ENCODE assay signal across 12 cellular contexts in genomic region chr9:36218411-36218901, GRCh38. TPM values are rescaled to one million over a fixed set of nuclear protein-coding genes. Genes with fewer than 3 reads are reported as not detected.
DNase-seq lines count a peak whose midpoint lies in the region; ATAC-seq and TF ChIP-seq lines count a peak whose summit lies in the region.
"Had no signal": no experiment of that assay in that cellular context is flagged by ENCODE, and none has a peak within 500 bp of the region (broad histone marks: within the 10 kb centered on the region; RNA-seq: fewer than 3 reads in every experiment).

No MANE protein-coding gene starts in this region.

- peak overlapping the region; percentile 23 for H3K27ac Mint-ChIP-seq in Calu3 (ENCODE audit: unreplicated experiment)
- peak overlapping the region; percentile 79 for H3K27ac Mint-ChIP-seq in activated naive CD8-positive, alpha-beta T cell treated with anti-CD3 and anti-CD28 coated beads, Interleukin-2, amount 10 ng/mL, durations not matched to agents 7 days and 5 days
- peak overlapping the region; percentile 36 for H3K27ac Mint-ChIP-seq in neural crest cell (ENCODE audit: unreplicated experiment)

- DNase-seq in Calu3 (no peak), KG1 (lab: John Stamatoyannopoulos, UW) (peak; percentile 15), neural crest cell (ENCODE audit: low read depth, low spot score) (no peak)
- peak; percentile 47 for DNase-seq in activated naive CD8-positive, alpha-beta T cell treated with anti-CD3 and anti-CD28 coated beads, Interleukin-2, amount 10 ng/mL, durations not matched to agents 7 days and 5 days
- DNase-seq: colonic mucosa, MM.1S, NCI-H510A, RPMI8226 had no signal

- POLR2A ChIA-PET in activated naive CD8-positive, alpha-beta T cell treated with anti-CD3 and anti-CD28 coated beads, Interleukin-2, amount 10 ng/mL, durations not matched to agents 7 days and 5 days (lab: Charles Lee): interaction anchor here (0.9 to 2.8 kb wide), 2 partner anchors 28 to 40 kb away, joined by 3 to 16 read pairs; partner anchors contain the start of genes CLTA and GNE

- no peaks in the 10 kb centered on the region for H3K4me1 Mint-ChIP-seq in Calu3 (ENCODE audit: low read depth, unreplicated experiment)
- H3K4me1 Mint-ChIP-seq in activated naive CD8-positive, alpha-beta T cell treated with anti-CD3 and anti-CD28 coated beads, Interleukin-2, amount 10 ng/mL, durations not matched to agents 7 days and 5 days: peaks cover 38% of the 10 kb centered on the region
- H3K4me1 Mint-ChIP-seq in neural crest cell: no peaks in the 10 kb centered on the region

- intact Hi-C loops in Calu3 (cut with micrococcal nuclease; ENCODE audit: unreplicated experiment): no loop called here

- no TSS peak for BruUV-seq in Calu3 (replicated peaks; lab: Mats Ljungman, UMichigan)

- H3K36me3 Mint-ChIP-seq in Calu3 (ENCODE audit: insufficient read depth, unreplicated experiment) (peaks cover 43% of the 10 kb centered on the region), neural crest cell (ENCODE audit: low read depth) (peaks cover 28% of the 10 kb centered on the region)
- H3K36me3 Mint-ChIP-seq in activated naive CD8-positive, alpha-beta T cell treated with anti-CD3 and anti-CD28 coated beads, Interleukin-2, amount 10 ng/mL, durations not matched to agents 7 days and 5 days: peaks cover 55% of the 10 kb centered on the region

- peak; percentile 93 for ATAC-seq in activated naive CD8-positive, alpha-beta T cell treated with anti-CD3 and anti-CD28 coated beads, Interleukin-2, amount 10 ng/mL, durations not matched to agents 7 days and 5 days (ENCODE audit: low read depth)
- ATAC-seq in GM18517 (IDR thresholded peaks at IDR 0.05; ENCODE audit: unreplicated experiment): no peak
- ATAC-seq in GM21737 (IDR thresholded peaks at IDR 0.05; ENCODE audit: unreplicated experiment): no peak
- no peak for ATAC-seq in HG02870 (IDR thresholded peaks at IDR 0.05; ENCODE audit: unreplicated experiment)

- H3K4me3 Mint-ChIP-seq in Calu3 (ENCODE audit: low read depth, unreplicated experiment): no peak overlapping the region
- peak overlapping the region; percentile 44 for H3K4me3 Mint-ChIP-seq in activated naive CD8-positive, alpha-beta T cell treated with anti-CD3 and anti-CD28 coated beads, Interleukin-2, amount 10 ng/mL, durations not matched to agents 7 days and 5 days
- H3K4me3 Mint-ChIP-seq in neural crest cell: no peak overlapping the region

- no peaks in the 10 kb centered on the region for H3K27me3 Mint-ChIP-seq in Calu3 (ENCODE audit: unreplicated experiment)
- H3K27me3 Mint-ChIP-seq in activated naive CD8-positive, alpha-beta T cell treated with anti-CD3 and anti-CD28 coated beads, Interleukin-2, amount 10 ng/mL, durations not matched to agents 7 days and 5 days: no peaks in the 10 kb centered on the region
- H3K27me3 Mint-ChIP-seq in neural crest cell (ENCODE audit: low read depth): no peaks in the 10 kb centered on the region

- H3K9me3 Mint-ChIP-seq in Calu3 (ENCODE audit: low read depth, unreplicated experiment) (no peaks in the 10 kb centered on the region), neural crest cell (no peaks in the 10 kb centered on the region)
- H3K9me3 Mint-ChIP-seq in activated naive CD8-positive, alpha-beta T cell treated with anti-CD3 and anti-CD28 coated beads, Interleukin-2, amount 10 ng/mL, durations not matched to agents 7 days and 5 days: peaks cover 9% of the 10 kb centered on the region

- CTCF ChIA-PET in Calu3 (lab: Charles Lee): no interaction called here

- TF ChIP-seq CTCF in Calu3 (IDR thresholded peaks at IDR 0.05; ENCODE audit: unreplicated experiment) (no peak), neural crest cell (conservative IDR thresholded peaks at IDR 0.05) (no peak)

RNA-seq across cellular contexts. Expression of gene CLTA, which starts 27.7 kb away (rescaled TPM):
- total RNA-seq in Calu3 (2022) (85.5 and 87.3 TPM in 2 replicates), neural crest cell (222 and 224 TPM in 2 replicates)
- total RNA-seq in activated naive CD8-positive, alpha-beta T cell treated with anti-CD3 and anti-CD28 coated beads, Interleukin-2, amount 10 ng/mL, durations not matched to agents 7 days and 5 days: 100 to 1,000 TPM; 119 to 123 TPM

RNA-seq across cellular contexts. Expression of gene GNE, which starts 39.8 kb away (rescaled TPM):
- total RNA-seq in Calu3 (2022) (23.3 and 23.6 TPM in 2 replicates), neural crest cell (24.6 and 25.8 TPM in 2 replicates)
- total RNA-seq in activated naive CD8-positive, alpha-beta T cell treated with anti-CD3 and anti-CD28 coated beads, Interleukin-2, amount 10 ng/mL, durations not matched to agents 7 days and 5 days: 10 to 100 TPM; 16.3 to 17.1 TPM

RNA-seq across cellular contexts. Expression of gene CCIN, which starts 49.3 kb away (rescaled TPM):
- total RNA-seq in Calu3 (2022) (not detected in 2 replicates), neural crest cell (not detected in 2 replicates)
- under 1 TPM; 0.14 to 0.26 TPM for total RNA-seq in activated naive CD8-positive, alpha-beta T cell treated with anti-CD3 and anti-CD28 coated beads, Interleukin-2, amount 10 ng/mL, durations not matched to agents 7 days and 5 days
- total RNA-seq: right atrium auricular region had no signal

Comparison
In these comparisons a context has a peak if more than half of its experiments do, and no peak if none do; other contexts are left out.
1. DNase-seq: peak in KG1 (single experiment) and activated naive CD8-positive, alpha-beta T cell treated with anti-CD3 and anti-CD28 coated beads, Interleukin-2, amount 10 ng/mL, durations not matched to agents 7 days and 5 days (single experiment); none in Calu3 (single experiment) and neural crest cell (single experiment).
2. H3K27ac Mint-ChIP-seq: peak in every context shown above with its lines; median percentile 79 in activated naive CD8-positive, alpha-beta T cell treated with anti-CD3 and anti-CD28 coated beads, Interleukin-2, amount 10 ng/mL, durations not matched to agents 7 days and 5 days; 36 in neural crest cell; 23 in Calu3.